Comparison of ENCODE assay signal across 14 cellular contexts in the genomic region with DNA sequence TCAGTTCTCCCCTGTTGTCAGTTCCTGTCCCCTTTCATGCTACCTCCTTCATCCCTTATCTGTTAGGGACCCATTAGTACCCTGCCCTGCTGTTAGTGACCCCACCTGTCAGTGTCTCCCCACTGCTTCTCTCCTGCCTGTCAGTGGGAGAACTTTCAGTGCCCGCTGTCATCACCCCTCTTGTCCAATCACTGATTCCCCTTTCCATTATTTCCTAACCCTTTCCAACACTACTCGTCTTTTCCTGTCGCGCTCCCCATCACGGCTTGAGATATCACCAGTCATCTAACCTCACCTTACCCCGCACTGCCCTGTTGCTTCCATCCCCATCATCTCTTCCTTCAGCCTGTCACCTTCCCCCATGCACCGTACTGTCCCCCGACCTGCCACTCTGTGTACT. TPM values are rescaled to one million over a fixed set of nuclear protein-coding genes. Genes with fewer than 3 reads are reported as not detected.
DNase-seq lines count a peak whose midpoint lies in the region; ATAC-seq and TF ChIP-seq lines count a peak whose summit lies in the region.
"Had no signal": no experiment of that assay in that cellular context is flagged by ENCODE, and none has a peak within 500 bp of the region (broad histone marks: within the 10 kb centered on the region; RNA-seq: fewer than 3 reads in every experiment).

No MANE protein-coding gene starts in this region.

- H3K27me3 ChIP-seq in IMR-90 (ENCODE audit: control insufficient read depth, insufficient read depth, low read length) (no peaks in the 10 kb centered on the region), dorsolateral prefrontal cortex (no peaks in the 10 kb centered on the region), neural cell (ENCODE audit: insufficient read depth, low read depth, low read length) (no peaks in the 10 kb centered on the region), ascending aorta (no peaks in the 10 kb centered on the region)

- H3K79me1 ChIP-seq in IMR-90 (ENCODE audit: low read depth in 1 of 2, low read length in 2 of 2), result peaks cover 12 to 40% of the 10 kb centered on the region in 2 experiments

- BruUV-seq in IMR-90 (replicated peaks; lab: Mats Ljungman, UMichigan), result no TSS peak

- dilution Hi-C loops in IMR-90 (cut with HindIII; ENCODE audit: low sequenced_read_pairs, unreplicated experiment), result no loop called here

- H3K4me2 ChIP-seq in IMR-90 (ENCODE audit: low read depth, low read length), result peak overlapping the region; percentile 11; the same call in 1 of the 2 replicates
- no peak overlapping the region for H3K4me2 ChIP-seq in neural cell (ENCODE audit: low read length)
- H3K4me2 ChIP-seq: PC-9 had no signal

- H3K18ac ChIP-seq in IMR-90 (ENCODE audit: low read depth, low read length), result no peak overlapping the region

- H3K4me3 ChIP-seq in IMR-90 (ENCODE audit: insufficient read depth, low read depth, low read length) (no peak overlapping the region), dorsolateral prefrontal cortex (peak overlapping the region in 49 of 59 donors; percentile 3 to 53 (median 31)), neural cell (ENCODE audit: low read length) (peak overlapping the region; percentile 55), ascending aorta (no peak overlapping the region)
- H3K4me3 ChIP-seq: PC-9 had no signal

- TF ChIP-seq CTCF in 22Rv1 (IDR thresholded peaks at IDR 0.05), result no peak
- no peak for TF ChIP-seq CTCF in IMR-90 (conservative IDR thresholded peaks at IDR 0.05; ENCODE audit: low read depth, low read length)
- TF ChIP-seq CTCF in dorsolateral prefrontal cortex (IDR thresholded peaks at IDR 0.05 in 54 of 56, conservative IDR thresholded peaks at IDR 0.05 in 2 of 56; ENCODE audit: low read depth in 1 of 56, partially characterized antibody in 56 of 56), result no peak
- TF ChIP-seq CTCF in neural cell (IDR thresholded peaks at IDR 0.05; ENCODE audit: poor library complexity, severe bottlenecking), result no peak
- TF ChIP-seq CTCF in ascending aorta (IDR thresholded peaks at IDR 0.05), result no peak

- TF ChIP-seq RAD21 in IMR-90 (IDR thresholded peaks at IDR 0.05; ENCODE audit: low read length), result no peak
- TF ChIP-seq RAD21 in neural cell (conservative IDR thresholded peaks at IDR 0.05), result no peak

- no peaks in the 10 kb centered on the region for H3F3A ChIP-seq in neural cell (ENCODE audit: insufficient read depth, low read length, poor library complexity, severe bottlenecking)

- ATAC-seq in IMR-90 (ENCODE audit: low read depth) (no peak), HG02870 (IDR thresholded peaks at IDR 0.05; ENCODE audit: unreplicated experiment) (no peak)
- ATAC-seq: HCT116, Right ventricle myocardium inferior had no signal

- peak overlapping the region; percentile 61 for H2AK9ac ChIP-seq in IMR-90 (replicated peaks; ENCODE audit: low read depth, low read length, poor library complexity)

- H3K27ac ChIP-seq in 22Rv1 (peak overlapping the region; percentile 21; the same call in 1 of the 2 replicates), IMR-90 (ENCODE audit: insufficient read depth, low read length) (no peak overlapping the region), dorsolateral prefrontal cortex (peak overlapping the region in 12 of 59 donors; percentile 4 to 49 (median 24)), neural cell (ENCODE audit: low read length) (no peak overlapping the region), ascending aorta (no peak overlapping the region)

- no peak overlapping the region for H2BK120ac ChIP-seq in IMR-90 (ENCODE audit: low read depth, low read length)

- H2AFZ ChIP-seq in IMR-90 (replicated peaks; ENCODE audit: low read length, poor library complexity) (no peak overlapping the region), neural cell (ENCODE audit: low read depth, low read length) (no peak overlapping the region)
- H2AFZ ChIP-seq: PC-9 had no signal

- peaks cover 35% of the 10 kb centered on the region for H4K20me1 ChIP-seq in IMR-90 (ENCODE audit: insufficient read depth, low read length)
- H4K20me1 ChIP-seq in neural cell (ENCODE audit: insufficient read depth), result no peaks in the 10 kb centered on the region

- DNase-seq in IMR-90 (no peak), dorsolateral prefrontal cortex (no peak), ascending aorta (ENCODE audit: low spot score in 2 of 2) (no peak), germinal center (ENCODE audit: low spot score) (no peak)
- no peak for DNase-seq in activated T-cell treated with anti-CD3 and anti-CD28 coated beads, Interleukin-2, amount 50 U/mL, for 1 hour
- DNase-seq: Caco-2, NCI-H146, NCI-H69, PC-9 had no signal

- H3K79me2 ChIP-seq in neural cell (replicated peaks; ENCODE audit: insufficient read depth, low read length), result peaks cover 12% of the 10 kb centered on the region

- 86 to 100% methylated on average over 1 to 8 of the region's 8 CpGs for WGBS in IMR-90 (ENCODE audit: extremely low coverage in 2 of 2, insufficient read length in 1 of 2), 2 experiments

- TF ChIP-seq EP300 in neural cell (conservative IDR thresholded peaks at IDR 0.05; ENCODE audit: poor library complexity, severe bottlenecking), result no peak

- H3K9me3 ChIP-seq in IMR-90 (ENCODE audit: control insufficient read depth, insufficient read depth, low read length) (no peaks in the 10 kb centered on the region), neural cell (ENCODE audit: low read length) (no peaks in the 10 kb centered on the region), ascending aorta (no peaks in the 10 kb centered on the region)
- H3K9me3 ChIP-seq: Caco-2 had no signal

- H3K9me1 ChIP-seq in IMR-90 (ENCODE audit: insufficient read depth, low read length), result peaks cover 16% of the 10 kb centered on the region

- no peak overlapping the region for H4K5ac ChIP-seq in IMR-90 (ENCODE audit: low read depth, low read length)

- H2BK15ac ChIP-seq in IMR-90 (ENCODE audit: low read depth, low read length), result no peak overlapping the region

- no peak overlapping the region for H4K8ac ChIP-seq in IMR-90 (ENCODE audit: low read depth in 2 of 2, low read length in 2 of 2)

- H2AK5ac ChIP-seq in IMR-90 (ENCODE audit: low read depth, low read length), result no peak overlapping the region; the same call in 1 of the 2 replicates

- intact Hi-C loops in IMR-90 (cut with micrococcal nuclease) (no loop called here), dorsolateral prefrontal cortex (cut with DNase I) (loop anchor here (10.0 kb wide), 2 partner anchors 68 to 128 kb away; partner anchors contain the start of gene SBF1 (in 1 of the 2)), ascending aorta (cut with DNase I) (no loop called here)

- H3K14ac ChIP-seq in IMR-90 (replicated peaks; ENCODE audit: low read depth, low read length), result no peak overlapping the region

- H3K36me3 ChIP-seq in IMR-90 (ENCODE audit: control insufficient read depth, insufficient read depth, low read length), result peaks cover 11% of the 10 kb centered on the region
- H3K36me3 ChIP-seq in neural cell (ENCODE audit: insufficient read depth, low read length), result no peaks in the 10 kb centered on the region
- H3K36me3 ChIP-seq in ascending aorta, result peaks cover 4 to 9% of the 10 kb centered on the region in 2 donors

- H2BK20ac ChIP-seq in IMR-90 (ENCODE audit: low read depth, low read length), result no peak overlapping the region

- H3K56ac ChIP-seq in IMR-90 (ENCODE audit: extremely low read depth, insufficient read depth, low read length), result no peak overlapping the region

- POLR2A ChIA-PET in IMR-90 (lab: Charles Lee; ENCODE audit: unreplicated experiment), result no interaction called here

- H3K9ac ChIP-seq in IMR-90 (ENCODE audit: low read depth, low read length), result no peak overlapping the region
- peak overlapping the region; percentile 16 for H3K9ac ChIP-seq in neural cell (ENCODE audit: low read length)

- H3K9me2 ChIP-seq in neural cell (ENCODE audit: insufficient read depth, low read length), result no peaks in the 10 kb centered on the region

- no peak for TF ChIP-seq POLR2A in IMR-90 (IDR thresholded peaks at IDR 0.05; ENCODE audit: low read depth, low read length)

- no peak overlapping the region for H2BK5ac ChIP-seq in IMR-90 (ENCODE audit: low read depth, low read length, poor library complexity, severe bottlenecking)

- CTCF ChIA-PET in IMR-90 (lab: Yijun Ruan, JAX), result no interaction called here

- no peak overlapping the region for H3K4ac ChIP-seq in IMR-90 (ENCODE audit: low read depth, low read length)

- H3K23ac ChIP-seq in IMR-90 (ENCODE audit: low read depth, low read length), result no peak overlapping the region; the same call in 1 of the 2 replicates

- H4K91ac ChIP-seq in IMR-90 (ENCODE audit: insufficient read depth, low read depth, low read length), result no peak overlapping the region

- in situ Hi-C loops in IMR-90 (cut with MboI; ENCODE audit: low sequenced_read_pairs), result no loop called here

- H3K4me1 ChIP-seq in IMR-90 (ENCODE audit: control insufficient read depth, insufficient read depth, low read length) (peaks cover 3% of the 10 kb centered on the region; the same call in 1 of the 2 replicates), ascending aorta (peaks cover 3 to 4% of the 10 kb centered on the region in 2 donors)
- H3K4me1 ChIP-seq: Caco-2 had no signal

TF ChIP-seq in IMR-90, 13 proteins besides CTCF, POLR2A, EP300 and RAD21 (continues in another document):
- no peak for TF ChIP-seq SMC3 (IDR thresholded peaks at IDR 0.05; ENCODE audit: low read depth, low read length)

TF ChIP-seq in neural cell, 6 proteins besides CTCF, POLR2A, EP300 and RAD21 (continues in another document):
- TF ChIP-seq TAF1 (IDR thresholded peaks at IDR 0.05; ENCODE audit: low read depth) (no peak), SMC3 (conservative IDR thresholded peaks at IDR 0.05; ENCODE audit: poor library complexity) (no peak)

RNA-seq across cellular contexts. Expression of gene PPP6R2, which starts 4.0 kb away (rescaled TPM):
- total RNA-seq in IMR-90 (2012; rRNA removed), result 49.4 and 51.6 TPM in 2 replicates
- 46.9 and 49.2 TPM in 2 replicates for polyA plus RNA-seq in IMR-90 (2012; rRNA removed)
- 42.4 and 51.0 TPM in 2 replicates for polyA plus RNA-seq in IMR-90 (2012; cell fraction: cytosol; rRNA removed)
- 130 and 243 TPM in 2 replicates for polyA plus RNA-seq in IMR-90 (2012; cell fraction: nucleus; rRNA removed; ENCODE audit: low replicate concordance)
- total RNA-seq in dorsolateral prefrontal cortex, result 100 to 1,000 TPM in 10 of 120 experiments, 10 to 100 TPM in 110; 66.5 to 112 (median 82.2) TPM
- 84.6 and 85.4 TPM in 2 replicates for polyA plus RNA-seq in neural cell
- 77.0 and 86.7 TPM in 2 replicates for polyA minus RNA-seq in neural cell
- 55.5 TPM for total RNA-seq in ascending aorta

RNA-seq across cellular contexts. Expression of gene DENND6B, which starts 20.3 kb away (rescaled TPM):
- 0.36 and 0.56 TPM in 2 replicates for total RNA-seq in IMR-90 (2012; rRNA removed)
- 4.9 and 5.3 TPM in 2 replicates for polyA plus RNA-seq in IMR-90 (2012; rRNA removed)
- polyA plus RNA-seq in IMR-90 (2012; cell fraction: cytosol; rRNA removed), result 3.0 and 4.6 TPM in 2 replicates
- polyA plus RNA-seq in IMR-90 (2012; cell fraction: nucleus; rRNA removed; ENCODE audit: low replicate concordance), result 15.5 and 36.4 TPM in 2 replicates
- 10 to 100 TPM; 12.7 to 56.5 (median 38.0) TPM for total RNA-seq in dorsolateral prefrontal cortex
- 51.0 and 58.9 TPM in 2 replicates for polyA plus RNA-seq in neural cell
- 29.5 and 34.6 TPM in 2 replicates for polyA minus RNA-seq in neural cell
- 1.4 TPM for total RNA-seq in ascending aorta

RNA-seq across cellular contexts. Expression of gene PLXNB2, which starts 39.7 kb away (rescaled TPM):
- total RNA-seq in IMR-90 (2012; rRNA removed), result 73.1 and 84.7 TPM in 2 replicates
- 202 and 220 TPM in 2 replicates for polyA plus RNA-seq in IMR-90 (2012; rRNA removed)
- polyA plus RNA-seq in IMR-90 (2012; cell fraction: cytosol; rRNA removed), result 120 and 220 TPM in 2 replicates
- polyA plus RNA-seq in IMR-90 (2012; cell fraction: nucleus; rRNA removed; ENCODE audit: low replicate concordance), result 452 and 943 TPM in 2 replicates
- 100 to 1,000 TPM in 7 of 120 experiments, 10 to 100 TPM in 113; 45.2 to 131 (median 74.5) TPM for total RNA-seq in dorsolateral prefrontal cortex
- polyA plus RNA-seq in neural cell, result 38.6 and 57.4 TPM in 2 replicates
- polyA minus RNA-seq in neural cell, result 61.9 and 76.2 TPM in 2 replicates
- 287 TPM for total RNA-seq in ascending aorta

Comparison
In these comparisons a context has a peak if more than half of its experiments do, and no peak if none do; other contexts are left out.
1. H3K4me3 ChIP-seq: peak in dorsolateral prefrontal cortex (49 of 59) and neural cell (single experiment); none in IMR-90 (single experiment) and ascending aorta (0 of 2).
2. intact Hi-C loops: an anchor here in dorsolateral prefrontal cortex (10.0 kb wide); none called in IMR-90 and ascending aorta.